In the genomic region with DNA sequence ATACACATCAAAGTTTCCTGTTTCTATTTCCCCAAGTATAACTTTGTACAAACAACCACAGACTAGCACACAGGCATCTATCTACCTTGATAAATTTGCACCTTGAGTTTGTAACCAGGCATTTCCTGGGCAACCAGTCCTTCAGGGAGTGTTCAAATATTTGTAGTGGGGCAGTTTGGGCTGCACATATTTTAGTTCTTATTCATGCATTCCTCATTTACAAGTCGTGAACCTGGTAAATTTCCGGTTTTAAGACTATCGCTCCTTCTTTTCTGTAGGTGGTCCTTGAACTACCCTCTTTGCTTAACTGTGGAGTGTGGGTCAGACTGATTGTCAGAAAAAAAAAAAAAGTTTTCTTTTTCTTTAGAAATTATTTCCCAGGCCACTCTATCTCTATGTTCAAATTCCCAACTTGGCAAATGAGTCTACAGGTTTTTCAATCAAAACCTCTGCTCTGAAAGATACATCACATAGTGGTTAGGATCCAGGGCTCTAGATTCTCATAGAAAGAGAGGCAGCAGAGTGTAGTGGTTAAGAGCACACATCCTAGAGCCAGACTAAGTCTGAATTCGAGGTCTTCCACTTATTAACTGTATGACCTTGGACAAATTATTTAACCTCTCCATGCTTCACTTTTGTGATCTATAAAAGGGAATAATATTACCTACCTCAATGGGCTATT, we compare ENCODE assay signal across 1 cellular context.
TF ChIP-seq lines count a peak whose summit lies in the region.

No MANE protein-coding gene starts in this region.

TF ChIP-seq in HepG2, 621 proteins besides CTCF, POLR2A, EP300 and RAD21 (continued from another document and continues in another):
- TF ChIP-seq, protein P1, sequence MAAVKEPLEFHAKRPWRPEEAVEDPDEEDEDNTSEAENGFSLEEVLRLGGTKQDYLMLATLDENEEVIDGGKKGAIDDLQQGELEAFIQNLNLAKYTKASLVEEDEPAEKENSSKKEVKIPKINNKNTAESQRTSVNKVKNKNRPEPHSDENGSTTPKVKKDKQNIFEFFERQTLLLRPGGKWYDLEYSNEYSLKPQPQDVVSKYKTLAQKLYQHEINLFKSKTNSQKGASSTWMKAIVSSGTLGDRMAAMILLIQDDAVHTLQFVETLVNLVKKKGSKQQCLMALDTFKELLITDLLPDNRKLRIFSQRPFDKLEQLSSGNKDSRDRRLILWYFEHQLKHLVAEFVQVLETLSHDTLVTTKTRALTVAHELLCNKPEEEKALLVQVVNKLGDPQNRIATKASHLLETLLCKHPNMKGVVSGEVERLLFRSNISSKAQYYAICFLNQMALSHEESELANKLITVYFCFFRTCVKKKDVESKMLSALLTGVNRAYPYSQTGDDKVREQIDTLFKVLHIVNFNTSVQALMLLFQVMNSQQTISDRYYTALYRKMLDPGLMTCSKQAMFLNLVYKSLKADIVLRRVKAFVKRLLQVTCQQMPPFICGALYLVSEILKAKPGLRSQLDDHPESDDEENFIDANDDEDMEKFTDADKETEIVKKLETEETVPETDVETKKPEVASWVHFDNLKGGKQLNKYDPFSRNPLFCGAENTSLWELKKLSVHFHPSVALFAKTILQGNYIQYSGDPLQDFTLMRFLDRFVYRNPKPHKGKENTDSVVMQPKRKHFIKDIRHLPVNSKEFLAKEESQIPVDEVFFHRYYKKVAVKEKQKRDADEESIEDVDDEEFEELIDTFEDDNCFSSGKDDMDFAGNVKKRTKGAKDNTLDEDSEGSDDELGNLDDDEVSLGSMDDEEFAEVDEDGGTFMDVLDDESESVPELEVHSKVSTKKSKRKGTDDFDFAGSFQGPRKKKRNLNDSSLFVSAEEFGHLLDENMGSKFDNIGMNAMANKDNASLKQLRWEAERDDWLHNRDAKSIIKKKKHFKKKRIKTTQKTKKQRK (IDR thresholded peaks at IDR 0.05; ENCODE audit: low read length): no peak
- peak; percentile 73; the same call in 1 of the 2 replicates for TF ChIP-seq SOX5 (CRISPR knock-in tag; IDR thresholded peaks at IDR 0.05; ENCODE audit: borderline replicate concordance)
- TF ChIP-seq ELF3 (CRISPR knock-in tag; IDR thresholded peaks at IDR 0.05): peak; percentile 85
- no peak for TF ChIP-seq ZNF30 (CRISPR knock-in tag; IDR thresholded peaks at IDR 0.05)
- no peak for TF ChIP-seq NFYB (CRISPR knock-in tag; IDR thresholded peaks at IDR 0.05)
- no peak for TF ChIP-seq ZNF772 (CRISPR knock-in tag; IDR thresholded peaks at IDR 0.05)
- no peak for TF ChIP-seq RBM39 (IDR thresholded peaks at IDR 0.05; ENCODE audit: low read depth, low read length, poor library complexity, severe bottlenecking)
- 0 out of 2 replicates have a peak, but pooled peaks have one; percentile 30 for TF ChIP-seq TARDBP (CRISPR knock-in tag; IDR thresholded peaks at IDR 0.05)
- no peak for TF ChIP-seq KDM5B (CRISPR knock-in tag; IDR thresholded peaks at IDR 0.05; ENCODE audit: borderline replicate concordance)
- TF ChIP-seq ZNF672 (CRISPR knock-in tag; IDR thresholded peaks at IDR 0.05): no peak
- no peak for TF ChIP-seq RFXANK (CRISPR knock-in tag; IDR thresholded peaks at IDR 0.05)
- no peak for TF ChIP-seq ZNF546 (CRISPR knock-in tag; conservative IDR thresholded peaks at IDR 0.05)
- TF ChIP-seq MLLT10 (CRISPR knock-in tag; IDR thresholded peaks at IDR 0.05): no peak
- no peak for TF ChIP-seq SNRNP70 (IDR thresholded peaks at IDR 0.05; ENCODE audit: low read depth, low read length)
- TF ChIP-seq KLF16 (CRISPR knock-in tag; IDR thresholded peaks at IDR 0.05): peak in 1 of 2 experiments; percentile 40; a peak in 1 of 4 replicates
- TF ChIP-seq KAT8 (CRISPR knock-in tag; IDR thresholded peaks at IDR 0.05): no peak
- TF ChIP-seq, protein P2, sequence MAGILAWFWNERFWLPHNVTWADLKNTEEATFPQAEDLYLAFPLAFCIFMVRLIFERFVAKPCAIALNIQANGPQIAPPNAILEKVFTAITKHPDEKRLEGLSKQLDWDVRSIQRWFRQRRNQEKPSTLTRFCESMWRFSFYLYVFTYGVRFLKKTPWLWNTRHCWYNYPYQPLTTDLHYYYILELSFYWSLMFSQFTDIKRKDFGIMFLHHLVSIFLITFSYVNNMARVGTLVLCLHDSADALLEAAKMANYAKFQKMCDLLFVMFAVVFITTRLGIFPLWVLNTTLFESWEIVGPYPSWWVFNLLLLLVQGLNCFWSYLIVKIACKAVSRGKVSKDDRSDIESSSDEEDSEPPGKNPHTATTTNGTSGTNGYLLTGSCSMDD (CRISPR knock-in tag; IDR thresholded peaks at IDR 0.05): no peak
- TF ChIP-seq ISX (CRISPR knock-in tag; conservative IDR thresholded peaks at IDR 0.05): no peak
- no peak for TF ChIP-seq CENPT (CRISPR knock-in tag; IDR thresholded peaks at IDR 0.05; ENCODE audit: low read depth)
- no peak for TF ChIP-seq ZNF703 (CRISPR knock-in tag; IDR thresholded peaks at IDR 0.05; ENCODE audit: borderline replicate concordance)
- no peak for TF ChIP-seq NR3C1 (CRISPR knock-in tag; IDR thresholded peaks at IDR 0.05)
- TF ChIP-seq, protein P3, sequence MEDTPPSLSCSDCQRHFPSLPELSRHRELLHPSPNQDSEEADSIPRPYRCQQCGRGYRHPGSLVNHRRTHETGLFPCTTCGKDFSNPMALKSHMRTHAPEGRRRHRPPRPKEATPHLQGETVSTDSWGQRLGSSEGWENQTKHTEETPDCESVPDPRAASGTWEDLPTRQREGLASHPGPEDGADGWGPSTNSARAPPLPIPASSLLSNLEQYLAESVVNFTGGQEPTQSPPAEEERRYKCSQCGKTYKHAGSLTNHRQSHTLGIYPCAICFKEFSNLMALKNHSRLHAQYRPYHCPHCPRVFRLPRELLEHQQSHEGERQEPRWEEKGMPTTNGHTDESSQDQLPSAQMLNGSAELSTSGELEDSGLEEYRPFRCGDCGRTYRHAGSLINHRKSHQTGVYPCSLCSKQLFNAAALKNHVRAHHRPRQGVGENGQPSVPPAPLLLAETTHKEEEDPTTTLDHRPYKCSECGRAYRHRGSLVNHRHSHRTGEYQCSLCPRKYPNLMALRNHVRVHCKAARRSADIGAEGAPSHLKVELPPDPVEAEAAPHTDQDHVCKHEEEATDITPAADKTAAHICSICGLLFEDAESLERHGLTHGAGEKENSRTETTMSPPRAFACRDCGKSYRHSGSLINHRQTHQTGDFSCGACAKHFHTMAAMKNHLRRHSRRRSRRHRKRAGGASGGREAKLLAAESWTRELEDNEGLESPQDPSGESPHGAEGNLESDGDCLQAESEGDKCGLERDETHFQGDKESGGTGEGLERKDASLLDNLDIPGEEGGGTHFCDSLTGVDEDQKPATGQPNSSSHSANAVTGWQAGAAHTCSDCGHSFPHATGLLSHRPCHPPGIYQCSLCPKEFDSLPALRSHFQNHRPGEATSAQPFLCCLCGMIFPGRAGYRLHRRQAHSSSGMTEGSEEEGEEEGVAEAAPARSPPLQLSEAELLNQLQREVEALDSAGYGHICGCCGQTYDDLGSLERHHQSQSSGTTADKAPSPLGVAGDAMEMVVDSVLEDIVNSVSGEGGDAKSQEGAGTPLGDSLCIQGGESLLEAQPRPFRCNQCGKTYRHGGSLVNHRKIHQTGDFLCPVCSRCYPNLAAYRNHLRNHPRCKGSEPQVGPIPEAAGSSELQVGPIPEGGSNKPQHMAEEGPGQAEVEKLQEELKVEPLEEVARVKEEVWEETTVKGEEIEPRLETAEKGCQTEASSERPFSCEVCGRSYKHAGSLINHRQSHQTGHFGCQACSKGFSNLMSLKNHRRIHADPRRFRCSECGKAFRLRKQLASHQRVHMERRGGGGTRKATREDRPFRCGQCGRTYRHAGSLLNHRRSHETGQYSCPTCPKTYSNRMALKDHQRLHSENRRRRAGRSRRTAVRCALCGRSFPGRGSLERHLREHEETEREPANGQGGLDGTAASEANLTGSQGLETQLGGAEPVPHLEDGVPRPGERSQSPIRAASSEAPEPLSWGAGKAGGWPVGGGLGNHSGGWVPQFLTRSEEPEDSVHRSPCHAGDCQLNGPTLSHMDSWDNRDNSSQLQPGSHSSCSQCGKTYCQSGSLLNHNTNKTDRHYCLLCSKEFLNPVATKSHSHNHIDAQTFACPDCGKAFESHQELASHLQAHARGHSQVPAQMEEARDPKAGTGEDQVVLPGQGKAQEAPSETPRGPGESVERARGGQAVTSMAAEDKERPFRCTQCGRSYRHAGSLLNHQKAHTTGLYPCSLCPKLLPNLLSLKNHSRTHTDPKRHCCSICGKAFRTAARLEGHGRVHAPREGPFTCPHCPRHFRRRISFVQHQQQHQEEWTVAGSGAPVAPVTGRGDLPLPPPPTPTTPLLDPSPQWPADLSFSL (CRISPR knock-in tag; IDR thresholded peaks at IDR 0.05): no peak
- TF ChIP-seq ZNF253 (CRISPR knock-in tag; IDR thresholded peaks at IDR 0.05; ENCODE audit: borderline replicate concordance): no peak
- TF ChIP-seq ZNF788 (CRISPR knock-in tag; IDR thresholded peaks at IDR 0.05; ENCODE audit: borderline replicate concordance): no peak
- peak; percentile 63; the same call in 1 of the 2 replicates for TF ChIP-seq ZBTB20 (CRISPR knock-in tag; IDR thresholded peaks at IDR 0.05; ENCODE audit: borderline replicate concordance, low read depth)
- TF ChIP-seq AGO1 (IDR thresholded peaks at IDR 0.05; ENCODE audit: low read depth, low read length, poor library complexity, severe bottlenecking): no peak
- TF ChIP-seq PHB2 (IDR thresholded peaks at IDR 0.05; ENCODE audit: partially characterized antibody): no peak
- no peak; the same call in 1 of the 2 replicates for TF ChIP-seq ELF1 (CRISPR knock-in tag; IDR thresholded peaks at IDR 0.05)
- TF ChIP-seq MIER2 (CRISPR knock-in tag; IDR thresholded peaks at IDR 0.05): no peak
- TF ChIP-seq ZNF792 (CRISPR knock-in tag; IDR thresholded peaks at IDR 0.05): 0 out of 2 replicates have a peak, but pooled peaks have one; percentile 57
- TF ChIP-seq MXD4 (CRISPR knock-in tag; IDR thresholded peaks at IDR 0.05): no peak
- TF ChIP-seq, protein P4, sequence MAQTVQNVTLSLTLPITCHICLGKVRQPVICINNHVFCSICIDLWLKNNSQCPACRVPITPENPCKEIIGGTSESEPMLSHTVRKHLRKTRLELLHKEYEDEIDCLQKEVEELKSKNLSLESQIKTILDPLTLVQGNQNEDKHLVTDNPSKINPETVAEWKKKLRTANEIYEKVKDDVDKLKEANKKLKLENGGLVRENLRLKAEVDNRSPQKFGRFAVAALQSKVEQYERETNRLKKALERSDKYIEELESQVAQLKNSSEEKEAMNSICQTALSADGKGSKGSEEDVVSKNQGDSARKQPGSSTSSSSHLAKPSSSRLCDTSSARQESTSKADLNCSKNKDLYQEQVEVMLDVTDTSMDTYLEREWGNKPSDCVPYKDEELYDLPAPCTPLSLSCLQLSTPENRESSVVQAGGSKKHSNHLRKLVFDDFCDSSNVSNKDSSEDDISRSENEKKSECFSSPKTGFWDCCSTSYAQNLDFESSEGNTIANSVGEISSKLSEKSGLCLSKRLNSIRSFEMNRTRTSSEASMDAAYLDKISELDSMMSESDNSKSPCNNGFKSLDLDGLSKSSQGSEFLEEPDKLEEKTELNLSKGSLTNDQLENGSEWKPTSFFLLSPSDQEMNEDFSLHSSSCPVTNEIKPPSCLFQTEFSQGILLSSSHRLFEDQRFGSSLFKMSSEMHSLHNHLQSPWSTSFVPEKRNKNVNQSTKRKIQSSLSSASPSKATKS (CRISPR knock-in tag; IDR thresholded peaks at IDR 0.05): no peak
- TF ChIP-seq, protein P5, sequence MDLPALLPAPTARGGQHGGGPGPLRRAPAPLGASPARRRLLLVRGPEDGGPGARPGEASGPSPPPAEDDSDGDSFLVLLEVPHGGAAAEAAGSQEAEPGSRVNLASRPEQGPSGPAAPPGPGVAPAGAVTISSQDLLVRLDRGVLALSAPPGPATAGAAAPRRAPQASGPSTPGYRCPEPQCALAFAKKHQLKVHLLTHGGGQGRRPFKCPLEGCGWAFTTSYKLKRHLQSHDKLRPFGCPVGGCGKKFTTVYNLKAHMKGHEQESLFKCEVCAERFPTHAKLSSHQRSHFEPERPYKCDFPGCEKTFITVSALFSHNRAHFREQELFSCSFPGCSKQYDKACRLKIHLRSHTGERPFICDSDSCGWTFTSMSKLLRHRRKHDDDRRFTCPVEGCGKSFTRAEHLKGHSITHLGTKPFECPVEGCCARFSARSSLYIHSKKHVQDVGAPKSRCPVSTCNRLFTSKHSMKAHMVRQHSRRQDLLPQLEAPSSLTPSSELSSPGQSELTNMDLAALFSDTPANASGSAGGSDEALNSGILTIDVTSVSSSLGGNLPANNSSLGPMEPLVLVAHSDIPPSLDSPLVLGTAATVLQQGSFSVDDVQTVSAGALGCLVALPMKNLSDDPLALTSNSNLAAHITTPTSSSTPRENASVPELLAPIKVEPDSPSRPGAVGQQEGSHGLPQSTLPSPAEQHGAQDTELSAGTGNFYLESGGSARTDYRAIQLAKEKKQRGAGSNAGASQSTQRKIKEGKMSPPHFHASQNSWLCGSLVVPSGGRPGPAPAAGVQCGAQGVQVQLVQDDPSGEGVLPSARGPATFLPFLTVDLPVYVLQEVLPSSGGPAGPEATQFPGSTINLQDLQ (CRISPR knock-in tag; IDR thresholded peaks at IDR 0.05): no peak
- TF ChIP-seq MEIS1 (CRISPR knock-in tag; IDR thresholded peaks at IDR 0.05; ENCODE audit: borderline replicate concordance): no peak
- no peak for TF ChIP-seq PHF5A (CRISPR knock-in tag; IDR thresholded peaks at IDR 0.05; ENCODE audit: low read depth, unreplicated experiment)
- no peak for TF ChIP-seq MTF1 (CRISPR knock-in tag; IDR thresholded peaks at IDR 0.05)
- no peak for TF ChIP-seq ZNF567 (CRISPR knock-in tag; IDR thresholded peaks at IDR 0.05; ENCODE audit: borderline replicate concordance)
- TF ChIP-seq, protein P6, sequence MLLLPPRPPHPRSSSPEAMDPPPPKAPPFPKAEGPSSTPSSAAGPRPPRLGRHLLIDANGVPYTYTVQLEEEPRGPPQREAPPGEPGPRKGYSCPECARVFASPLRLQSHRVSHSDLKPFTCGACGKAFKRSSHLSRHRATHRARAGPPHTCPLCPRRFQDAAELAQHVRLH (CRISPR knock-in tag; IDR thresholded peaks at IDR 0.05; ENCODE audit: borderline replicate concordance, low read depth): 0 out of 2 replicates have a peak, but pooled peaks have one; percentile 38
- no peak for TF ChIP-seq ZFP62 (CRISPR knock-in tag; IDR thresholded peaks at IDR 0.05)
- peak; percentile 90 for TF ChIP-seq MED1 (CRISPR knock-in tag; IDR thresholded peaks at IDR 0.05)
- TF ChIP-seq XRCC5 (optimal IDR thresholded peaks at IDR 0.05; ENCODE audit: low read length): no peak
- no peak for TF ChIP-seq HNRNPLL (IDR thresholded peaks at IDR 0.05; ENCODE audit: low read depth, low read length, poor library complexity, severe bottlenecking)
- TF ChIP-seq ZFP36L1 (CRISPR knock-in tag; IDR thresholded peaks at IDR 0.05): no peak
- TF ChIP-seq, protein P7, sequence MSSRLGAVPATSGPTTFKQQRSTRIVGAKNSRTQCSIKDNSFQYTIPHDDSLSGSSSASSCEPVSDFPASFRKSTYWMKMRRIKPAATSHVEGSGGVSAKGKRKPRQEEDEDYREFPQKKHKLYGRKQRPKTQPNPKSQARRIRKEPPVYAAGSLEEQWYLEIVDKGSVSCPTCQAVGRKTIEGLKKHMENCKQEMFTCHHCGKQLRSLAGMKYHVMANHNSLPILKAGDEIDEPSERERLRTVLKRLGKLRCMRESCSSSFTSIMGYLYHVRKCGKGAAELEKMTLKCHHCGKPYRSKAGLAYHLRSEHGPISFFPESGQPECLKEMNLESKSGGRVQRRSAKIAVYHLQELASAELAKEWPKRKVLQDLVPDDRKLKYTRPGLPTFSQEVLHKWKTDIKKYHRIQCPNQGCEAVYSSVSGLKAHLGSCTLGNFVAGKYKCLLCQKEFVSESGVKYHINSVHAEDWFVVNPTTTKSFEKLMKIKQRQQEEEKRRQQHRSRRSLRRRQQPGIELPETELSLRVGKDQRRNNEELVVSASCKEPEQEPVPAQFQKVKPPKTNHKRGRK (CRISPR knock-in tag; IDR thresholded peaks at IDR 0.05): no peak
